Comparison of ENCODE assay signal across 28 cellular contexts in genomic region chr10:109737626-109738025, GRCh38.
"Had no signal": no experiment of that assay in that cellular context is flagged by ENCODE, and none has a peak within 500 bp of the region (broad histone marks: within the 10 kb centered on the region; RNA-seq: fewer than 3 reads in every experiment).

No MANE protein-coding gene starts in this region.

- H3K27me3 ChIP-seq: adrenal gland, ascending aorta, breast epithelium, cardiac muscle cell, colonic mucosa, foreskin keratinocyte, gastrocnemius medialis had no signal

- H3K9me3 ChIP-seq: adrenal gland, ascending aorta, breast epithelium, colonic mucosa, gastrocnemius medialis had no signal

- ATAC-seq: activated CD4-positive, alpha-beta T cell treated with anti-CD3 and anti-CD28 coated beads for 36 hours; activated CD8-positive, alpha-beta memory T cell treated with anti-CD3 and anti-CD28 coated beads, Interleukin-2, amount 10 ng/mL, durations not matched to agents 7 days and 5 days; activated CD8-positive, alpha-beta T cell treated with anti-CD3 and anti-CD28 coated beads, Interleukin-2, amount 10 ng/mL, durations not matched to agents 7 days and 5 days; activated naive CD8-positive, alpha-beta T cell treated with anti-CD3 and anti-CD28 coated beads, Interleukin-2, amount 50 U/mL, for 24 hours; esophagus mucosa; foreskin keratinocyte had no signal

- H3K4me1 ChIP-seq: adrenal gland, ascending aorta, breast epithelium, colonic mucosa, foreskin keratinocyte, gastrocnemius medialis had no signal

- H3K36me3 ChIP-seq: adrenal gland, ascending aorta, breast epithelium, cardiac muscle cell, colonic mucosa, gastrocnemius medialis had no signal

- H3K27ac ChIP-seq: adrenal gland, ascending aorta, breast epithelium, cardiac muscle cell, colonic mucosa, dorsolateral prefrontal cortex, foreskin keratinocyte had no signal

- DNase-seq: activated CD4-positive, alpha-beta memory T cell treated with anti-CD3 and anti-CD28 coated beads for 36 hours; activated CD4-positive, alpha-beta T cell treated with anti-CD3 and anti-CD28 coated beads for 36 hours; activated CD4-positive, alpha-beta T cell treated with anti-CD3 and anti-CD28 coated beads, Interleukin-2, amount 10 ng/mL, durations not matched to agents 24 days and 14 days; activated CD4-positive, CD25-positive, alpha-beta regulatory T cell; activated CD4-positive, CD25-positive, alpha-beta regulatory T cell treated with anti-CD3 and anti-CD28 coated beads, Interleukin-2, amount 50 U/mL, for 72 hours; activated CD8-positive, alpha-beta memory T cell treated with anti-CD3 and anti-CD28 coated beads, Interleukin-2, amount 10 ng/mL, durations not matched to agents 7 days and 5 days; activated CD8-positive, alpha-beta memory T cell treated with anti-CD3 and anti-CD28 coated beads, Interleukin-2, amount 50 U/mL, for 4 hours; activated CD8-positive, alpha-beta T cell treated with anti-CD3 and anti-CD28 coated beads, Interleukin-2, amount 10 ng/mL, durations not matched to agents 7 days and 5 days; activated effector memory CD4-positive, alpha-beta T cell treated with anti-CD3 and anti-CD28 coated beads, Interleukin-2, amount 50 U/mL, for 16 hours; activated naive CD4-positive, alpha-beta T cell treated with anti-CD3 and anti-CD28 coated beads for 36 hours; activated naive CD8-positive, alpha-beta T cell treated with anti-CD3 and anti-CD28 coated beads for 36 hours; activated naive CD8-positive, alpha-beta T cell treated with anti-CD3 and anti-CD28 coated beads, Interleukin-2, amount 50 U/mL, for 24 hours; activated T-cell treated with anti-CD3 and anti-CD28 coated beads, Interleukin-2, amount 50 U/mL, for 1 hour; activated T-cell treated with anti-CD3 and anti-CD28 coated beads, Interleukin-2, amount 50 U/mL, for 48 hours; adrenal gland; central memory CD4-positive, alpha-beta T cell; cerebellar nuclear complex; colonic mucosa; dorsolateral prefrontal cortex; effector memory CD4-positive, alpha-beta T cell; endodermal cell; foreskin keratinocyte; gastrocnemius medialis; T-helper 2 cell had no signal

- H3K4me3 ChIP-seq: adrenal gland, ascending aorta, breast epithelium, cardiac muscle cell, colonic mucosa, dorsolateral prefrontal cortex, gastrocnemius medialis had no signal
